In genomic region chr5:132976852-132977251, GRCh38 we compare ENCODE assay signal across 7 cellular contexts.
"Had no signal": no experiment of that assay in that cellular context is flagged by ENCODE, and none has a peak within 500 bp of the region (broad histone marks: within the 10 kb centered on the region; RNA-seq: fewer than 3 reads in every experiment).

No MANE protein-coding gene starts in this region.

- ATAC-seq: HCT116 had no signal

- H3K4me1 ChIP-seq: HAP-1 had no signal

- H3K27ac ChIP-seq: GM23248 had no signal

- H3K4me3 ChIP-seq: GM23248, HAP-1 had no signal

- FAIRE-seq: HTR-8/SVneo had no signal

- H3K9me3 ChIP-seq: HAP-1 had no signal

- H3K36me3 ChIP-seq: HAP-1 had no signal

- DNase-seq: GM23248, GOT3, H7 had no signal

- H3K4me3 Mint-ChIP-seq: IgD-negative memory B cell had no signal

- H2AFZ ChIP-seq: GM23248 had no signal

- H3K9ac ChIP-seq: GM23248 had no signal

- H3K27me3 Mint-ChIP-seq: IgD-negative memory B cell had no signal

- H3K4me1 Mint-ChIP-seq: IgD-negative memory B cell had no signal
